Comparison of ENCODE assay signal across 10 cellular contexts in the genomic region with DNA sequence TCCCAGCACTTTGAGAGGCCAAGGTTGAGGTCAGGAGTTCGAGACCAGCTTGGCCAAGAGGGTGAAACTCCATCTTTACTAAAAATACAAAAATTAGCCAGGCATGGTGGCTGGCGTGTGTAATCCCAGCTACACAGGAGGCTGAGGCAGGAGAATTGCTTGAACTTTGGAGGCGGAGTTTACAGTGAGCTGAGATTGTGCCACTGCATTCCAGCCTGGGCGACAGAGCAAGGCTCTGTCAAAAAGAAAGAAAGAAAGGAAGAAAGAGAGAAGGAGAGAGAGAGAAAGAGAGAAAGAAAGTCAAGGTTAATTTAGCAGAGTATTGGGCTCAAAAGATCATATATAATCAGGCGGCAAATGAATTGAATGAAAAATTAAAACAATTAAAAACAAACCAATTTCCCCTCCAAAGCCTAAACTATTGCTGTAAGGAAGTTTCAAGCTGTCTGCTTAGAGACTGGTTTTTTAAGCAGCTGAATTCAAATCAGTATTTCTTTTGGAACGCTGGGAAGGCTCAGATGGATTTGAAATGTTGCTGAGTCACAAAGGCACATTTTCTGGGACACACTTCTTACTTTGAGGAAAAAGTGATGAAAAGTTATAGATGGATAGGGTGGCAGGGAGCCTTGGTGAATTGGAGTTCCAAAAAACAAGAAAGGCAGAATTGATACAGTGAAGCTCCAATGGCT.
DNase-seq lines count a peak whose midpoint lies in the region; ATAC-seq, FAIRE-seq and TF ChIP-seq lines count a peak whose summit lies in the region.
"Had no signal": no experiment of that assay in that cellular context is flagged by ENCODE, and none has a peak within 500 bp of the region (broad histone marks: within the 10 kb centered on the region; RNA-seq: fewer than 3 reads in every experiment).

No MANE protein-coding gene starts in this region.

- peaks cover 21% of the 10 kb centered on the region for H3K4me1 ChIP-seq in KMS-11 (ENCODE audit: low read depth, poor library complexity, severe bottlenecking)
- peaks cover 27% of the 10 kb centered on the region for H3K4me1 ChIP-seq in adipocyte (ENCODE audit: control insufficient read depth, insufficient read depth, low read length)

- no peak overlapping the region for H2AFZ ChIP-seq in KMS-11 (ENCODE audit: low read depth)

- H3K9ac ChIP-seq in KMS-11: no peak overlapping the region
- peak overlapping the region; percentile 35 for H3K9ac ChIP-seq in adipocyte (ENCODE audit: low read length)

- TF ChIP-seq POLR2A in GM12891 (IDR thresholded peaks at IDR 0.05; ENCODE audit: low read depth, low read length): no peak

- H3K27ac ChIP-seq in KMS-11: peak overlapping the region; percentile 29; the same call in 1 of the 2 replicates
- H3K27ac ChIP-seq: SJCRH30 had no signal

- H3K27ac Mint-ChIP-seq in stimulated activated memory B cell treated with anti-CD40 and anti-IgM and Interleukin-4, amounts not matched to agents 10 μg/mL and 1 μg/mL and 100 μg/mL, for 72 hours: peak overlapping the region; percentile 81

- no peaks in the 10 kb centered on the region for H3K9me3 Mint-ChIP-seq in stimulated activated memory B cell treated with anti-CD40 and anti-IgM and Interleukin-4, amounts not matched to agents 10 μg/mL and 1 μg/mL and 100 μg/mL, for 72 hours

- no peaks in the 10 kb centered on the region for H3K36me3 Mint-ChIP-seq in stimulated activated memory B cell treated with anti-CD40 and anti-IgM and Interleukin-4, amounts not matched to agents 10 μg/mL and 1 μg/mL and 100 μg/mL, for 72 hours

- no peaks in the 10 kb centered on the region for H3K79me2 ChIP-seq in KMS-11 (ENCODE audit: insufficient read depth, low read depth)

- ATAC-seq in stimulated activated memory B cell treated with anti-CD40 and anti-IgM and Interleukin-4, amounts not matched to agents 10 μg/mL and 1 μg/mL and 100 μg/mL, for 72 hours: no peak

- no peaks in the 10 kb centered on the region for H4K20me1 ChIP-seq in KMS-11 (ENCODE audit: insufficient read depth)

- H3K36me3 ChIP-seq in KMS-11 (ENCODE audit: insufficient read depth) (no peaks in the 10 kb centered on the region), adipocyte (ENCODE audit: control insufficient read depth, insufficient read depth, low read length, severe bottlenecking) (no peaks in the 10 kb centered on the region)
- H3K36me3 ChIP-seq: SJCRH30 had no signal

- FAIRE-seq in GM12891 (lab: Jason Lieb, UNC): no peak

- no peak overlapping the region for H3K4me3 Mint-ChIP-seq in stimulated activated memory B cell treated with anti-CD40 and anti-IgM and Interleukin-4, amounts not matched to agents 10 μg/mL and 1 μg/mL and 100 μg/mL, for 72 hours

- H3K27me3 Mint-ChIP-seq in stimulated activated memory B cell treated with anti-CD40 and anti-IgM and Interleukin-4, amounts not matched to agents 10 μg/mL and 1 μg/mL and 100 μg/mL, for 72 hours: no peaks in the 10 kb centered on the region

- H3K4me3 ChIP-seq in KMS-11 (IDR thresholded peaks at IDR 0.05; ENCODE audit: insufficient read depth, low read depth, low read length) (no peak overlapping the region), adipocyte (ENCODE audit: low read length) (peak overlapping the region; percentile 8)
- H3K4me3 ChIP-seq: mucosa of descending colon, SJCRH30 had no signal

- TF ChIP-seq CTCF in KMS-11 (conservative IDR thresholded peaks at IDR 0.05; ENCODE audit: low read depth, low read length): no peak

- H3K4me1 Mint-ChIP-seq in stimulated activated memory B cell treated with anti-CD40 and anti-IgM and Interleukin-4, amounts not matched to agents 10 μg/mL and 1 μg/mL and 100 μg/mL, for 72 hours: peaks cover 25% of the 10 kb centered on the region

- peak overlapping the region; percentile 39; the same call in 1 of the 2 replicates for H3K4me2 ChIP-seq in KMS-11

- DNase-seq in adipocyte (ENCODE audit: low read depth): no peak
- peak; percentile 25 for DNase-seq in iris pigment epithelial cell (ENCODE audit: low read depth)
- DNase-seq in iPS-NIHi7 (ENCODE audit: extremely low spot score): no peak
- DNase-seq in GM12891 (ENCODE audit: insufficient read length, low spot score): no peak
- DNase-seq in NCI-H524 treated with DMSO at 0.1 percent for 48 hours (lab: John Stamatoyannopoulos, UW): no peak
- DNase-seq in NCI-H146 (lab: John Stamatoyannopoulos, UW): no peak
- DNase-seq: mucosa of descending colon had no signal

- H3K9me3 ChIP-seq in adipocyte (ENCODE audit: control insufficient read depth, low read length): no peaks in the 10 kb centered on the region
- H3K9me3 ChIP-seq: mucosa of descending colon, SJCRH30 had no signal

- no peaks in the 10 kb centered on the region for H3K27me3 ChIP-seq in KMS-11 (ENCODE audit: insufficient read depth, low read depth)
- H3K27me3 ChIP-seq in adipocyte (replicated peaks; ENCODE audit: control insufficient read depth, insufficient read depth, low read length): no peaks in the 10 kb centered on the region

TF ChIP-seq in GM12891, 5 proteins besides CTCF, POLR2A, EP300 and RAD21:
- TF ChIP-seq SPI1 (IDR thresholded peaks at IDR 0.05; ENCODE audit: low read depth, low read length): no peak
- no peak for TF ChIP-seq POLR2AphosphoS5 (IDR thresholded peaks at IDR 0.05; ENCODE audit: low read depth, low read length)
- TF ChIP-seq PAX5 (IDR thresholded peaks at IDR 0.05; ENCODE audit: insufficient read depth, low read length, severe bottlenecking): no peak
- no peak for TF ChIP-seq POU2F2 (IDR thresholded peaks at IDR 0.05; ENCODE audit: low read depth, low read length)
- TF ChIP-seq TAF1 (IDR thresholded peaks at IDR 0.05; ENCODE audit: low read depth, low read length): no peak
